13 cellular contexts compared by ENCODE assay signal in the genomic region with DNA sequence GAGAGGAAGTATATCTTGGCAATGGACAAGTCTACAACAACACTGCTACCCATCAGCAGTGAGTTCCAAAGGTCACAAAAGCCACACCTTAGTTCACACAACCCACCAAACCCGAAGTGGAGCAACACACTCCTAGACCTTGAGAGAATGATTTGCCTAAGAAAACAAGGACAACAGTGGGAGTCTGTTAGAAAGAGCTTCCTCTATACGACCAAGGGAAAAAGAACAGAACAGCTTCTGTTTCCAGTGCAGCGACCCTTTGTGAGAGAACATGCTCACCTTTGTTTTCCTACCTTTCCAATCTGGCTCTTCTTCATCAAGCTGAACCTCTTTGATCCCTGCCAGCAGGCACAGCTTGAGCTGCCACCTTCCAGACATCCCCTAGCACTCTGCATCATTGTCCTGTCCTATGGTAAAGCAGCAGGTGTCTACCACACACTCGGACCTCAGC. TPM values are rescaled to one million over a fixed set of nuclear protein-coding genes. Genes with fewer than 3 reads are reported as not detected.
"Had no signal": no experiment of that assay in that cellular context is flagged by ENCODE, and none has a peak within 500 bp of the region (broad histone marks: within the 10 kb centered on the region; RNA-seq: fewer than 3 reads in every experiment).

No MANE protein-coding gene starts in this region.

- H3K9me3 Mint-ChIP-seq: activated T-helper 1 cell treated with anti-CD3 and anti-CD28 coated beads, Interleukin-12 subunit alpha, Interleukin-12 subunit beta, Interleukin-2, Interleukin-4 antibody, amounts not matched to agents 30 ng/mL and 10 ng/mL and 1 ng/mL, durations not matched to agents 14 hours and 24 hours and 36 hours had no signal

- H3K4me1 ChIP-seq: right lobe of liver, suprapubic skin, upper lobe of left lung had no signal

- H3K27ac Mint-ChIP-seq: activated T-helper 1 cell treated with anti-CD3 and anti-CD28 coated beads, Interleukin-12 subunit alpha, Interleukin-12 subunit beta, Interleukin-2, Interleukin-4 antibody, amounts not matched to agents 30 ng/mL and 10 ng/mL and 1 ng/mL, durations not matched to agents 14 hours and 24 hours and 36 hours; naive B cell had no signal

- H3K36me3 Mint-ChIP-seq: naive B cell had no signal

- H3K4me1 Mint-ChIP-seq: naive B cell had no signal

- ATAC-seq: gastroesophageal sphincter had no signal

- H3K27me3 ChIP-seq: gastroesophageal sphincter, neutrophil, right lobe of liver, suprapubic skin, upper lobe of left lung had no signal

- H3K9me3 ChIP-seq: gastroesophageal sphincter, neutrophil, right lobe of liver, suprapubic skin, upper lobe of left lung had no signal

- DNase-seq: activated CD4-positive, alpha-beta T cell treated with anti-CD3 and anti-CD28 coated beads for 48 hours; activated naive CD4-positive, alpha-beta T cell; aorta; midbrain; naive B cell; right lobe of liver; stimulated activated CD4-positive, alpha-beta T cell treated with anti-CD3 and anti-CD28 coated beads, Interleukin-12 subunit alpha, Interleukin-12 subunit beta, amount 100 ng/mL, for 4 hours; stimulated activated naive CD4-positive, alpha-beta T cell treated with Interleukin-2 at 50 U/mL for 16 hours; upper lobe of left lung had no signal

- H3K36me3 ChIP-seq: gastroesophageal sphincter, neutrophil, right lobe of liver, suprapubic skin, upper lobe of left lung had no signal

- H3K27ac ChIP-seq: gastroesophageal sphincter, neutrophil, right lobe of liver, upper lobe of left lung had no signal

- H3K4me3 Mint-ChIP-seq: activated T-helper 1 cell treated with anti-CD3 and anti-CD28 coated beads, Interleukin-12 subunit alpha, Interleukin-12 subunit beta, Interleukin-2, Interleukin-4 antibody, amounts not matched to agents 30 ng/mL and 10 ng/mL and 1 ng/mL, durations not matched to agents 14 hours and 24 hours and 36 hours; naive B cell had no signal

- H3K4me3 ChIP-seq: gastroesophageal sphincter, right lobe of liver, suprapubic skin, upper lobe of left lung had no signal

RNA-seq across cellular contexts. Expression of gene PALMD, which starts 56.7 kb away (rescaled TPM):
- total RNA-seq: activated T-helper 1 cell treated with anti-CD3 and anti-CD28 coated beads, Interleukin-12 subunit alpha, Interleukin-12 subunit beta, Interleukin-2, Interleukin-4 antibody, amounts not matched to agents 30 ng/mL and 10 ng/mL and 1 ng/mL, durations not matched to agents 14 hours and 24 hours and 36 hours had no signal
